1 cellular context compared by ENCODE assay signal in the genomic region with DNA sequence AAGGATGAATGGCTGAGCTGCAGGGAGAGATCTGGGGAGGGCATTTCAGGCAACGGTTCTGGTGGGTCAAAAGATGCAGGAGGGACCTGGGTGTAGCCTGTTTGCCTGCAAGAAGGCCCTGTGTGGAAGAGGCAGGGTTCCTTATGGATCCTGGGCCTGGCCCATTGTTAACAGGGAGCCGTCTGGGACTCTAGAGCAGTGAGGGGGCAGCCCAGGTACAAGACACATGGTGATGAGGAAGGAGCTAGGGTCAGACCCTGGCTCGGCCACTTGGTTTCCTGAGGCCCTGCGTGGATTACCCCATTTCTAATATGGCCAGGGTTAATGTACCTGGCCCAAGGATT.
TF ChIP-seq lines count a peak whose summit lies in the region.

No MANE protein-coding gene starts in this region.

TF ChIP-seq in H1, 55 proteins besides CTCF, POLR2A, EP300 and RAD21 (continued from another document):
- TF ChIP-seq, protein P1, sequence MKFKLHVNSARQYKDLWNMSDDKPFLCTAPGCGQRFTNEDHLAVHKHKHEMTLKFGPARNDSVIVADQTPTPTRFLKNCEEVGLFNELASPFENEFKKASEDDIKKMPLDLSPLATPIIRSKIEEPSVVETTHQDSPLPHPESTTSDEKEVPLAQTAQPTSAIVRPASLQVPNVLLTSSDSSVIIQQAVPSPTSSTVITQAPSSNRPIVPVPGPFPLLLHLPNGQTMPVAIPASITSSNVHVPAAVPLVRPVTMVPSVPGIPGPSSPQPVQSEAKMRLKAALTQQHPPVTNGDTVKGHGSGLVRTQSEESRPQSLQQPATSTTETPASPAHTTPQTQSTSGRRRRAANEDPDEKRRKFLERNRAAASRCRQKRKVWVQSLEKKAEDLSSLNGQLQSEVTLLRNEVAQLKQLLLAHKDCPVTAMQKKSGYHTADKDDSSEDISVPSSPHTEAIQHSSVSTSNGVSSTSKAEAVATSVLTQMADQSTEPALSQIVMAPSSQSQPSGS (IDR thresholded peaks at IDR 0.05; ENCODE audit: low read length) = no peak
